10 cellular contexts compared by ENCODE assay signal in the genomic region with DNA sequence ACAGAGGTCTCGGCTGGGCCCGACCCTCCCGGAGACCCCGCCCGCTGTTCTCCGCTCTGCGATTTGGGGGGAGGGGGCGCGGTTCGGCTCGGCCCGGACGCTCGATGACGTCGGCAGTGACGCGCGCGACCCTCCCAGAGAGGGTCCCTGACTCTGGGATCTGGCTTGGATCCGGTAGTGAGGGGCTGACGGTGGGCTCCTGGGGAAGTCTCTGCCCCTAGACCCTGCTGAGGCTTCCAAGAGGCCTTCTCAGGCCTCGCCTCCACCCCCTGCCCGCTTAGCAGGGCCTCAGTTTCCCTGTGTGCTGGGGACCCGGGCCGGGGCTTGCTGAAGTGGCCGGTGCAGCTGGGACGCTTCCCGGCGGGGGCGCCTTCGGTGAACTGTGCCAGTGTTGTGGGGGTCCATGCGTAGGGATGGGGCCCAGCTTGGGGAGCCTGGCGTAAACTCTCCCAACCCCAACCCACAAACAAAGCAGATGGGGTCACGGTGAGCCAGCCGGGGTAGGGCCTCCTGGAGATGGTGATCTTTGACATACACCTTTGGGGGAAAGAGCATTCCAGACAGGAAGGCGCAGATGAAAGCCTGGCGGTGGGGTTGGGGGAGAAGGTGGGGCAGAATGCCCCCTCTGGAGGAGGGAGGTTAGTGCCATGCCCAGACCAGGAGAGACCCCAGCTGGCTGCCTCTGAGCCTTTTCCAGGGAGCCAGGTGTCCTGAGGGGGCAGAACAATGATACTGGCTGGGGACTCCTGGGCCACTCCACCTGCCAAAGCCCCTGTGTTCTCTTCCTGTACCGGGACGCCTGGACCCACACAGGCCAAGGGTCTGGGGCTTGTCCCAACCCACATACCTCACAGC. TPM values are rescaled to one million over a fixed set of nuclear protein-coding genes. Genes with fewer than 3 reads are reported as not detected.
A peak's percentile ranks its signal among the peaks of the same experiment; 100 is the strongest.
DNase-seq lines count a peak whose midpoint lies in the region; ATAC-seq and TF ChIP-seq lines count a peak whose summit lies in the region.
"Had no signal": no experiment of that assay in that cellular context is flagged by ENCODE, and none has a peak within 500 bp of the region (broad histone marks: within the 10 kb centered on the region; RNA-seq: fewer than 3 reads in every experiment).

No MANE protein-coding gene starts in this region.

- WGBS in SK-N-SH (ENCODE audit: low lambda C conversion rate) = 61% methylated on average over 16 of the region's 40 CpGs

- peak overlapping the region; percentile 64 for H3K9ac ChIP-seq in SK-N-SH

- in situ Hi-C loops in GM13976 (cut with MboI; ENCODE audit: low sequenced_read_pairs, unreplicated experiment) = no loop called here

- ATAC-seq in SK-N-SH treated with all-trans-retinoic acid at 6 μM for 48 hours = no peak
- ATAC-seq in T-helper 17 cell = no peak
- ATAC-seq: left lobe of liver had no signal

- no peaks in the 10 kb centered on the region for H3K79me2 ChIP-seq in SK-N-SH (ENCODE audit: insufficient read depth)

- TF ChIP-seq CTCF in SK-N-SH (IDR thresholded peaks at IDR 0.05) (no peak), fibroblast of the aortic adventitia (IDR thresholded peaks at IDR 0.05; ENCODE audit: insufficient read depth, low read length) (no peak), retinal pigment epithelial cell (conservative IDR thresholded peaks at IDR 0.05; ENCODE audit: low read depth, low read length) (no peak), GM13976 (IDR thresholded peaks at IDR 0.05; ENCODE audit: borderline replicate concordance, control extremely low read depth, extremely low read depth, insufficient read depth, missing control alignments) (no peak)

- peak; percentile 84 for DNase-seq in SK-N-SH
- no peak for DNase-seq in T-helper 17 cell
- DNase-seq in fibroblast of the aortic adventitia (ENCODE audit: low read depth) = no peak
- no peak for DNase-seq in retinal pigment epithelial cell (ENCODE audit: low read depth)
- DNase-seq in GM13976 (ENCODE audit: low spot score) = no peak
- DNase-seq in T-helper 9 cell = no peak
- DNase-seq in DMS79 (lab: John Stamatoyannopoulos, UW) = no peak

- H3K36me3 Mint-ChIP-seq in T-helper 17 cell (ENCODE audit: low read depth) = peaks cover 3% of the 10 kb centered on the region

- H3K4me1 ChIP-seq in SK-N-SH (ENCODE audit: control insufficient read depth in 1 of 2, insufficient read depth in 2 of 2, low read depth in 1 of 2, low read length in 1 of 2) = peaks cover 0 to 23% of the 10 kb centered on the region in 2 experiments; a peak in 1 of 4 replicates

- peaks cover 0 to 10% of the 10 kb centered on the region in 2 experiments for H3K36me3 ChIP-seq in SK-N-SH (replicated peaks in 1 of 2; ENCODE audit: control insufficient read depth in 1 of 2, insufficient read depth in 2 of 2, low read length in 1 of 2)

- H3K27ac Mint-ChIP-seq in T-helper 17 cell = no peak overlapping the region

- H3F3A ChIP-seq in SK-N-SH (replicated peaks; ENCODE audit: insufficient read depth) = peaks cover 6% of the 10 kb centered on the region

- H4K20me1 ChIP-seq in SK-N-SH (ENCODE audit: insufficient read depth) = no peaks in the 10 kb centered on the region

- H3K27me3 Mint-ChIP-seq in T-helper 17 cell = peaks cover 29% of the 10 kb centered on the region

- TF ChIP-seq EP300 in SK-N-SH (IDR thresholded peaks at IDR 0.05; ENCODE audit: borderline replicate concordance in 1 of 2, low read depth in 1 of 2, low read length in 1 of 2) = no peak

- peak overlapping the region in 1 of 2 experiments; percentile 64; a peak in 1 of 4 replicates for H3K27ac ChIP-seq in SK-N-SH (ENCODE audit: low read depth in 2 of 2, low read length in 1 of 2)
- H3K27ac ChIP-seq: HL-60 had no signal

- H3K4me2 ChIP-seq in SK-N-SH = peak overlapping the region; percentile 94

- CTCF ChIA-PET in SK-N-SH (lab: Yijun Ruan, JAX) = interaction anchor here (1.0 to 2.0 kb wide), 5 partner anchors 12 to 120 kb away, joined by 3 to 8 read pairs (median 4); no protein-coding TSS in a partner anchor

- POLR2A ChIA-PET in SK-N-SH (lab: Yijun Ruan, JAX) = interaction anchor here (1.5 kb wide), 1 partner anchor 27 kb away, joined by 3 read pairs; no protein-coding TSS in a partner anchor

- H3K4me3 ChIP-seq in SK-N-SH (ENCODE audit: low read depth in 2 of 2, low read length in 1 of 2) (peak overlapping the region; percentile 63 to 65), fibroblast of the aortic adventitia (ENCODE audit: low read depth, low read length) (peak overlapping the region; percentile 64), retinal pigment epithelial cell (ENCODE audit: low read length) (peak overlapping the region; percentile 40)

- peak overlapping the region; percentile 50 for H3K4me3 Mint-ChIP-seq in T-helper 17 cell

- H3K9me2 ChIP-seq in SK-N-SH = no peaks in the 10 kb centered on the region

- H2AFZ ChIP-seq in SK-N-SH (ENCODE audit: low read depth) = no peak overlapping the region

- peaks cover 21% of the 10 kb centered on the region for H3K4me1 Mint-ChIP-seq in T-helper 17 cell

- no peaks in the 10 kb centered on the region for H3K9me3 ChIP-seq in SK-N-SH
- H3K9me3 ChIP-seq in T-helper 17 cell (ENCODE audit: control insufficient read depth, low read length, poor library complexity, severe bottlenecking) = no peaks in the 10 kb centered on the region

- TF ChIP-seq RAD21 in SK-N-SH (IDR thresholded peaks at IDR 0.05; ENCODE audit: low read length) = no peak

- no peaks in the 10 kb centered on the region for H3K27me3 ChIP-seq in SK-N-SH (ENCODE audit: insufficient read depth)

TF ChIP-seq in SK-N-SH, 30 proteins besides CTCF, POLR2A, EP300 and RAD21 (continues in another document):
- TF ChIP-seq SIN3A (IDR thresholded peaks at IDR 0.05; ENCODE audit: borderline replicate concordance, low read depth, low read length) = no peak
- no peak for TF ChIP-seq RFX5 (IDR thresholded peaks at IDR 0.05; ENCODE audit: low read length)
- TF ChIP-seq NFIC (IDR thresholded peaks at IDR 0.05; ENCODE audit: borderline replicate concordance) = no peak
- no peak for TF ChIP-seq RCOR1 (IDR thresholded peaks at IDR 0.05; ENCODE audit: low read length)

TF ChIP-seq in SK-N-SH treated with all-trans-retinoic acid at 6 μM for 48 hours, 23 proteins besides CTCF, POLR2A, EP300 and RAD21 (continues in another document):
- TF ChIP-seq ISL1 (CRISPR knock-in tag; IDR thresholded peaks at IDR 0.05) = no peak
- TF ChIP-seq, protein P1, sequence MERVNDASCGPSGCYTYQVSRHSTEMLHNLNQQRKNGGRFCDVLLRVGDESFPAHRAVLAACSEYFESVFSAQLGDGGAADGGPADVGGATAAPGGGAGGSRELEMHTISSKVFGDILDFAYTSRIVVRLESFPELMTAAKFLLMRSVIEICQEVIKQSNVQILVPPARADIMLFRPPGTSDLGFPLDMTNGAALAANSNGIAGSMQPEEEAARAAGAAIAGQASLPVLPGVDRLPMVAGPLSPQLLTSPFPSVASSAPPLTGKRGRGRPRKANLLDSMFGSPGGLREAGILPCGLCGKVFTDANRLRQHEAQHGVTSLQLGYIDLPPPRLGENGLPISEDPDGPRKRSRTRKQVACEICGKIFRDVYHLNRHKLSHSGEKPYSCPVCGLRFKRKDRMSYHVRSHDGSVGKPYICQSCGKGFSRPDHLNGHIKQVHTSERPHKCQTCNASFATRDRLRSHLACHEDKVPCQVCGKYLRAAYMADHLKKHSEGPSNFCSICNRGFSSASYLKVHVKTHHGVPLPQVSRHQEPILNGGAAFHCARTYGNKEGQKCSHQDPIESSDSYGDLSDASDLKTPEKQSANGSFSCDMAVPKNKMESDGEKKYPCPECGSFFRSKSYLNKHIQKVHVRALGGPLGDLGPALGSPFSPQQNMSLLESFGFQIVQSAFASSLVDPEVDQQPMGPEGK (CRISPR knock-in tag; IDR thresholded peaks at IDR 0.05; ENCODE audit: borderline replicate concordance) = no peak
- TF ChIP-seq ZNF70 (CRISPR knock-in tag; IDR thresholded peaks at IDR 0.05) = no peak
- TF ChIP-seq BACH2 (CRISPR knock-in tag; IDR thresholded peaks at IDR 0.05; ENCODE audit: borderline replicate concordance) = no peak
- TF ChIP-seq, protein P2, sequence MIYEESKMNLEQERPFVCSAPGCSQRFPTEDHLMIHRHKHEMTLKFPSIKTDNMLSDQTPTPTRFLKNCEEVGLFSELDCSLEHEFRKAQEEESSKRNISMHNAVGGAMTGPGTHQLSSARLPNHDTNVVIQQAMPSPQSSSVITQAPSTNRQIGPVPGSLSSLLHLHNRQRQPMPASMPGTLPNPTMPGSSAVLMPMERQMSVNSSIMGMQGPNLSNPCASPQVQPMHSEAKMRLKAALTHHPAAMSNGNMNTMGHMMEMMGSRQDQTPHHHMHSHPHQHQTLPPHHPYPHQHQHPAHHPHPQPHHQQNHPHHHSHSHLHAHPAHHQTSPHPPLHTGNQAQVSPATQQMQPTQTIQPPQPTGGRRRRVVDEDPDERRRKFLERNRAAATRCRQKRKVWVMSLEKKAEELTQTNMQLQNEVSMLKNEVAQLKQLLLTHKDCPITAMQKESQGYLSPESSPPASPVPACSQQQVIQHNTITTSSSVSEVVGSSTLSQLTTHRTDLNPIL (CRISPR knock-in tag; IDR thresholded peaks at IDR 0.05; ENCODE audit: low read depth) = no peak
- no peak for TF ChIP-seq ZNF565 (CRISPR knock-in tag; conservative IDR thresholded peaks at IDR 0.05; ENCODE audit: low read depth)

RNA-seq across cellular contexts. Expression of a gene that starts 1.0 kb away (rescaled TPM):
- 58.6 and 66.7 TPM in 2 replicates for polyA plus RNA-seq in SK-N-SH (2012; rRNA removed)
- 18.8 and 31.2 TPM in 2 replicates for polyA plus RNA-seq in SK-N-SH (2012; cell fraction: cytosol; rRNA removed)
- polyA plus RNA-seq in SK-N-SH (2012; cell fraction: nucleus; rRNA removed) = 380 and 563 TPM in 2 replicates
- 1 to 10 TPM; 6.0 to 8.6 TPM for total RNA-seq in T-helper 17 cell
- 1.5 and 1.9 TPM in 2 replicates for total RNA-seq in fibroblast of the aortic adventitia (ENCODE audit: low replicate concordance)

RNA-seq across cellular contexts. Expression of a gene that starts 23.7 kb away (rescaled TPM):
- 1.4 and 2.4 TPM in 2 replicates for polyA plus RNA-seq in SK-N-SH (2012; rRNA removed)
- polyA plus RNA-seq in SK-N-SH (2012; cell fraction: cytosol; rRNA removed) = 0.59 and 0.98 TPM in 2 replicates
- polyA plus RNA-seq in SK-N-SH (2012; cell fraction: nucleus; rRNA removed) = 4.2 and 5.2 TPM in 2 replicates
- total RNA-seq in T-helper 17 cell (not detected), fibroblast of the aortic adventitia (ENCODE audit: low replicate concordance) (1.3 and 5.6 TPM in 2 replicates)

RNA-seq across cellular contexts. Expression of a gene that starts 44.5 kb away (rescaled TPM):
- 22.4 and 32.5 TPM in 2 replicates for polyA plus RNA-seq in SK-N-SH (2012; rRNA removed)
- 12.3 and 16.4 TPM in 2 replicates for polyA plus RNA-seq in SK-N-SH (2012; cell fraction: cytosol; rRNA removed)
- 45.1 and 92.0 TPM in 2 replicates for polyA plus RNA-seq in SK-N-SH (2012; cell fraction: nucleus; rRNA removed)
- total RNA-seq in T-helper 17 cell (100 to 1,000 TPM; 353 to 409 TPM), fibroblast of the aortic adventitia (ENCODE audit: low replicate concordance) (30.4 and 38.7 TPM in 2 replicates)

RNA-seq across cellular contexts. Expression of a gene that starts 49.7 kb away (rescaled TPM):
- polyA plus RNA-seq in SK-N-SH (2012; rRNA removed) = 229 and 326 TPM in 2 replicates
- polyA plus RNA-seq in SK-N-SH (2012; cell fraction: cytosol; rRNA removed) = 148 and 237 TPM in 2 replicates
- polyA plus RNA-seq in SK-N-SH (2012; cell fraction: nucleus; rRNA removed) = 84.2 and 113 TPM in 2 replicates
- total RNA-seq in T-helper 17 cell (10 to 100 TPM in 1 of 2 donors, 1 to 10 TPM in 1; 2.5 to 25.2 TPM), fibroblast of the aortic adventitia (ENCODE audit: low replicate concordance) (34.3 and 95.4 TPM in 2 replicates)

RNA-seq across cellular contexts. Expression of a gene that starts 56.5 kb away (rescaled TPM):
- polyA plus RNA-seq in SK-N-SH (2012; rRNA removed) = 15.3 and 19.4 TPM in 2 replicates
- polyA plus RNA-seq in SK-N-SH (2012; cell fraction: cytosol; rRNA removed) = 10.6 and 12.6 TPM in 2 replicates
- polyA plus RNA-seq in SK-N-SH (2012; cell fraction: nucleus; rRNA removed) = 4.7 and 8.8 TPM in 2 replicates
- total RNA-seq in T-helper 17 cell = 100 to 1,000 TPM; 344 to 363 TPM
- 20.9 and 24.2 TPM in 2 replicates for total RNA-seq in fibroblast of the aortic adventitia (ENCODE audit: low replicate concordance)
